ENCODE assay signal across 1 cellular context in genomic region chr7:55533050-55533728, GRCh38.
TF ChIP-seq lines count a peak whose summit lies in the region.

No MANE protein-coding gene starts in this region.

TF ChIP-seq in SK-N-SH treated with all-trans-retinoic acid at 6 μM for 48 hours, 23 proteins besides CTCF, POLR2A, EP300 and RAD21:
- TF ChIP-seq TSHZ2 (CRISPR knock-in tag; IDR thresholded peaks at IDR 0.05) (no peak), OSR1 (CRISPR knock-in tag; IDR thresholded peaks at IDR 0.05) (no peak), GLIS3 (CRISPR knock-in tag; IDR thresholded peaks at IDR 0.05) (no peak), ZFP3 (CRISPR knock-in tag; IDR thresholded peaks at IDR 0.05) (no peak), CSDC2 (CRISPR knock-in tag; IDR thresholded peaks at IDR 0.05) (no peak), ZNF70 (CRISPR knock-in tag; IDR thresholded peaks at IDR 0.05) (no peak), PATZ1 (CRISPR knock-in tag; IDR thresholded peaks at IDR 0.05; ENCODE audit: borderline replicate concordance) (no peak), ZC3H10 (CRISPR knock-in tag; IDR thresholded peaks at IDR 0.05) (no peak)
